In genomic region chr12:47251919-47252318, GRCh38 we compare ENCODE assay signal across 26 cellular contexts.
DNase-seq lines count a peak whose midpoint lies in the region; ATAC-seq, FAIRE-seq and TF ChIP-seq lines count a peak whose summit lies in the region.
"Had no signal": no experiment of that assay in that cellular context is flagged by ENCODE, and none has a peak within 500 bp of the region (broad histone marks: within the 10 kb centered on the region; RNA-seq: fewer than 3 reads in every experiment).

No MANE protein-coding gene starts in this region.

- TF ChIP-seq RAD21 in K562 (CRISPR knock-in tag; conservative IDR thresholded peaks at IDR 0.05 in 1 of 2, IDR thresholded peaks at IDR 0.05 in 1 of 2), result no peak

- FAIRE-seq in K562 (lab: Jason Lieb, UNC), result no peak
- FAIRE-seq: A549, GM12891, GM18507, H54 had no signal

- no peak overlapping the region for H3K4me2 ChIP-seq in K562 (ENCODE audit: insufficient read depth, low read length)
- H3K4me2 ChIP-seq: A549; BLaER1 treated with 17β-estradiol and CSF1 and Interleukin-3, amounts not matched to agents 10 nM and 100 nM had no signal

- peaks cover 8% of the 10 kb centered on the region; the same call in 1 of the 3 replicates for H3K79me2 ChIP-seq in K562 (ENCODE audit: control insufficient read depth, insufficient read depth, low read length)

- peaks cover 9 to 13% of the 10 kb centered on the region in 2 experiments; a peak in 3 of 5 replicates for H3K4me1 ChIP-seq in K562 (replicated peaks in 1 of 2; ENCODE audit: control insufficient read depth in 2 of 2, insufficient read depth in 2 of 2, low read length in 2 of 2)
- no peaks in the 10 kb centered on the region for H3K4me1 ChIP-seq in naive thymus-derived CD4-positive, alpha-beta T cell (ENCODE audit: control insufficient read depth in 2 of 2, insufficient read depth in 2 of 2, low read length in 2 of 2)
- H3K4me1 ChIP-seq in colonic mucosa, result no peaks in the 10 kb centered on the region
- H3K4me1 ChIP-seq in spleen, result no peaks in the 10 kb centered on the region
- H3K4me1 ChIP-seq: BE2C, HAP-1 had no signal

- DNase-seq in activated naive CD4-positive, alpha-beta T cell treated with anti-CD3 and anti-CD28 coated beads, Interleukin-2, amount 50 U/mL, for 72 hours (ENCODE audit: low spot score in 2 of 2), result no peak
- DNase-seq in K562 (ENCODE audit: extremely low read depth in 1 of 4, low spot score in 3 of 4), result no peak
- DNase-seq in naive thymus-derived CD4-positive, alpha-beta T cell, result no peak
- no peak for DNase-seq in colonic mucosa
- no peak for DNase-seq in spleen
- DNase-seq: 8988T; ACHN; AML-193; BE2C; Calu3; CD4-positive, alpha-beta memory T cell; COR-L47; DMS53; DMS79 treated with DMSO at 0.1 percent for 48 hours; GF-D8; GOT3; HFFc6 had no signal

- no peaks in the 10 kb centered on the region for H4K20me1 ChIP-seq in K562 (replicated peaks; ENCODE audit: control insufficient read depth, insufficient read depth, low read length)
- H4K20me1 ChIP-seq: BLaER1 treated with 17β-estradiol and CSF1 and Interleukin-3, amounts not matched to agents 10 nM and 100 nM had no signal

- peaks cover 46% of the 10 kb centered on the region for H3K36me3 Mint-ChIP-seq in activated naive CD4-positive, alpha-beta T cell treated with anti-CD3 and anti-CD28 coated beads, Interleukin-2, amount 50 U/mL, for 24 hours
- peaks cover 71 to 77% of the 10 kb centered on the region in 2 donors for H3K36me3 Mint-ChIP-seq in activated naive CD4-positive, alpha-beta T cell treated with anti-CD3 and anti-CD28 coated beads, Interleukin-2, amount 50 U/mL, for 72 hours
- H3K36me3 Mint-ChIP-seq in IgD-negative memory B cell, result peaks cover 15% of the 10 kb centered on the region
- H3K36me3 Mint-ChIP-seq in naive thymus-derived CD4-positive, alpha-beta T cell, result peaks cover 21 to 73% (median 58%) of the 10 kb centered on the region in 5 donors

- H3K27me3 Mint-ChIP-seq in activated naive CD4-positive, alpha-beta T cell treated with anti-CD3 and anti-CD28 coated beads, Interleukin-2, amount 50 U/mL, for 24 hours, result no peaks in the 10 kb centered on the region
- H3K27me3 Mint-ChIP-seq in IgD-negative memory B cell, result no peaks in the 10 kb centered on the region
- H3K27me3 Mint-ChIP-seq in naive thymus-derived CD4-positive, alpha-beta T cell, result no peaks in the 10 kb centered on the region
- H3K27me3 Mint-ChIP-seq: CD4-positive, alpha-beta memory T cell had no signal

- POLR2A ChIA-PET in K562 (lab: Yijun Ruan, JAX), result no interaction called here
- POLR2A ChIA-PET in naive thymus-derived CD4-positive, alpha-beta T cell (lab: Charles Lee), result interaction anchor here (1.3 kb wide), 1 partner anchor 10 kb away, joined by 4 read pairs; no protein-coding TSS in a partner anchor

- H3K27ac ChIP-seq in K562 (ENCODE audit: extremely low read depth, low read depth, low read length), result no peak overlapping the region
- H3K27ac ChIP-seq in naive thymus-derived CD4-positive, alpha-beta T cell (ENCODE audit: low read depth, low read length), result no peak overlapping the region
- no peak overlapping the region for H3K27ac ChIP-seq in colonic mucosa
- H3K27ac ChIP-seq in spleen, result no peak overlapping the region
- H3K27ac ChIP-seq: A549; BLaER1 treated with 17β-estradiol and CSF1 and Interleukin-3, amounts not matched to agents 10 nM and 100 nM had no signal

- no peaks in the 10 kb centered on the region for H3K27me3 ChIP-seq in K562 (ENCODE audit: control insufficient read depth in 2 of 2, insufficient read depth in 2 of 2, low read length in 2 of 2)
- H3K27me3 ChIP-seq in naive thymus-derived CD4-positive, alpha-beta T cell (ENCODE audit: control insufficient read depth in 2 of 2, insufficient read depth in 2 of 2, low read length in 2 of 2), result no peaks in the 10 kb centered on the region
- H3K27me3 ChIP-seq in colonic mucosa, result no peaks in the 10 kb centered on the region
- no peaks in the 10 kb centered on the region for H3K27me3 ChIP-seq in spleen (replicated peaks in 1 of 7)
- H3K27me3 ChIP-seq: BE2C; BLaER1 treated with 17β-estradiol and CSF1 and Interleukin-3, amounts not matched to agents 10 nM and 100 nM had no signal

- H2AFZ ChIP-seq in K562 (ENCODE audit: low read depth, low read length), result no peak overlapping the region

- H3K9me3 Mint-ChIP-seq in activated naive CD4-positive, alpha-beta T cell treated with anti-CD3 and anti-CD28 coated beads, Interleukin-2, amount 50 U/mL, for 24 hours, result peaks cover 32% of the 10 kb centered on the region
- H3K9me3 Mint-ChIP-seq in activated naive CD4-positive, alpha-beta T cell treated with anti-CD3 and anti-CD28 coated beads, Interleukin-2, amount 50 U/mL, for 72 hours, result peaks cover 46 to 48% of the 10 kb centered on the region in 2 donors
- H3K9me3 Mint-ChIP-seq in IgD-negative memory B cell, result peaks cover 3 to 11% (median 4%) of the 10 kb centered on the region in 3 donors
- H3K9me3 Mint-ChIP-seq in naive thymus-derived CD4-positive, alpha-beta T cell, result peaks cover 6 to 79% (median 40%) of the 10 kb centered on the region in 11 donors

- no TSS peak for BruUV-seq in K562 (replicated peaks; lab: Mats Ljungman, UMichigan)

- H3K4me1 Mint-ChIP-seq in activated naive CD4-positive, alpha-beta T cell treated with anti-CD3 and anti-CD28 coated beads, Interleukin-2, amount 50 U/mL, for 24 hours, result peaks cover 23% of the 10 kb centered on the region
- H3K4me1 Mint-ChIP-seq in IgD-negative memory B cell, result peaks cover 0 to 4% (median 2%) of the 10 kb centered on the region in 3 donors
- peaks cover 0 to 71% (median 50%) of the 10 kb centered on the region in 7 donors for H3K4me1 Mint-ChIP-seq in naive thymus-derived CD4-positive, alpha-beta T cell
- H3K4me1 Mint-ChIP-seq: CD14-positive monocyte had no signal

- intact Hi-C loops in K562 (cut with micrococcal nuclease) (no loop called here), colonic mucosa (cut with DNase I) (no loop called here), spleen (cut with DNase I; ENCODE audit: low total_unique reads) (no loop called here)
- intact Hi-C loops in naive thymus-derived CD4-positive, alpha-beta T cell (cut with micrococcal nuclease), result no loop called here

- no peak overlapping the region for H3K4me3 ChIP-seq in K562
- H3K4me3 ChIP-seq in naive thymus-derived CD4-positive, alpha-beta T cell (ENCODE audit: low read length), result no peak overlapping the region
- H3K4me3 ChIP-seq in colonic mucosa, result no peak overlapping the region
- no peak overlapping the region for H3K4me3 ChIP-seq in spleen
- H3K4me3 ChIP-seq: A549; BLaER1 treated with 17β-estradiol and CSF1 and Interleukin-3, amounts not matched to agents 10 nM and 100 nM; HAP-1 had no signal

- TF ChIP-seq POLR2A in K562 (conservative IDR thresholded peaks at IDR 0.05) (no peak), spleen (IDR thresholded peaks at IDR 0.05) (no peak)

- no peak for TF ChIP-seq CTCF in K562 (IDR thresholded peaks at IDR 0.05 in 2 of 3, conservative IDR thresholded peaks at IDR 0.05 in 1 of 3; ENCODE audit: insufficient read depth in 2 of 3, low read depth in 1 of 3, low read length in 3 of 3)
- no peak for TF ChIP-seq CTCF in colonic mucosa (IDR thresholded peaks at IDR 0.05)
- TF ChIP-seq CTCF in spleen (IDR thresholded peaks at IDR 0.05 in 8 of 11, conservative IDR thresholded peaks at IDR 0.05 in 3 of 11), result no peak

- no peak for TF ChIP-seq EP300 in K562 (IDR thresholded peaks at IDR 0.05; ENCODE audit: low read length)

- CTCF ChIA-PET in K562 (lab: Yijun Ruan, JAX; ENCODE audit: low intra/inter-chr PET ratio), result no interaction called here
- CTCF ChIA-PET in naive thymus-derived CD4-positive, alpha-beta T cell (lab: Charles Lee), result no interaction called here

- no peak for ATAC-seq in activated naive CD4-positive, alpha-beta T cell treated with anti-CD3 and anti-CD28 coated beads, Interleukin-2, amount 50 U/mL, for 72 hours
- no peak for ATAC-seq in K562
- no peak for ATAC-seq in naive thymus-derived CD4-positive, alpha-beta T cell
- ATAC-seq: A549 had no signal

- no peak overlapping the region for H3K4me3 Mint-ChIP-seq in activated naive CD4-positive, alpha-beta T cell treated with anti-CD3 and anti-CD28 coated beads, Interleukin-2, amount 50 U/mL, for 24 hours
- H3K4me3 Mint-ChIP-seq in IgD-negative memory B cell, result no peak overlapping the region
- peak overlapping the region in 2 of 10 donors; percentile 40 to 58 for H3K4me3 Mint-ChIP-seq in naive thymus-derived CD4-positive, alpha-beta T cell
- H3K4me3 Mint-ChIP-seq: CD14-positive monocyte; CD4-positive, alpha-beta memory T cell; HFFc6 had no signal

- in situ Hi-C loops in K562 (cut with MboI), result no loop called here

- peaks cover 4% of the 10 kb centered on the region; the same call in 1 of the 2 replicates for H3K9me3 ChIP-seq in K562 (replicated peaks; ENCODE audit: control insufficient read depth, insufficient read depth, low read depth, low read length)
- H3K9me3 ChIP-seq in naive thymus-derived CD4-positive, alpha-beta T cell (ENCODE audit: control insufficient read depth in 2 of 3, low read length in 3 of 3), result peaks cover 0 to 31% (median 3%) of the 10 kb centered on the region in 3 experiments
- H3K9me3 ChIP-seq in colonic mucosa, result no peaks in the 10 kb centered on the region
- H3K9me3 ChIP-seq in spleen, result peaks cover 0 to 40% (median 27%) of the 10 kb centered on the region in 8 donors
- H3K9me3 ChIP-seq: BE2C, HAP-1 had no signal

- H3K9ac ChIP-seq in K562 (ENCODE audit: insufficient read depth in 1 of 2, low read depth in 2 of 2, low read length in 2 of 2) (no peak overlapping the region), colonic mucosa (ENCODE audit: low read depth in 2 of 2, low read length in 2 of 2) (no peak overlapping the region)
- H3K9ac ChIP-seq: BLaER1 treated with 17β-estradiol and CSF1 and Interleukin-3, amounts not matched to agents 10 nM and 100 nM had no signal

- H3K36me3 ChIP-seq in K562 (ENCODE audit: control insufficient read depth, insufficient read depth, low read length) (no peaks in the 10 kb centered on the region), colonic mucosa (no peaks in the 10 kb centered on the region), spleen (peaks cover 0 to 9% (median 0%) of the 10 kb centered on the region in 6 donors)
- peaks cover 0 to 12% (median 0%) of the 10 kb centered on the region in 3 experiments for H3K36me3 ChIP-seq in naive thymus-derived CD4-positive, alpha-beta T cell (ENCODE audit: control insufficient read depth in 2 of 3, insufficient read depth in 3 of 3, low read length in 3 of 3)
- H3K36me3 ChIP-seq: BE2C, HAP-1 had no signal

- peak overlapping the region; percentile 21 for H3K27ac Mint-ChIP-seq in activated naive CD4-positive, alpha-beta T cell treated with anti-CD3 and anti-CD28 coated beads, Interleukin-2, amount 50 U/mL, for 24 hours
- H3K27ac Mint-ChIP-seq in activated naive CD4-positive, alpha-beta T cell treated with anti-CD3 and anti-CD28 coated beads, Interleukin-2, amount 50 U/mL, for 72 hours, result peak overlapping the region in 1 of 2 donors; percentile 20
- H3K27ac Mint-ChIP-seq in IgD-negative memory B cell, result peak overlapping the region in 2 of 3 donors; percentile 53 to 87
- H3K27ac Mint-ChIP-seq in naive thymus-derived CD4-positive, alpha-beta T cell, result peak overlapping the region in 6 of 9 donors; percentile 15 to 94 (median 50)
- H3K27ac Mint-ChIP-seq: CD14-positive monocyte, HFFc6 had no signal

- 88% methylated on average over 3 of the region's 3 CpGs for WGBS in K562 (ENCODE audit: insufficient coverage, low coverage, missing lambda C conversion rate)
- WGBS in spleen, 5 donors, result 78 to 97% (median 93%) methylated on average over 3 of the region's 3 CpGs

- H3K9me1 ChIP-seq in K562 (ENCODE audit: control insufficient read depth, insufficient read depth, low read length), result no peaks in the 10 kb centered on the region
